ENCODE assay signal across 7 cellular contexts in the genomic region with DNA sequence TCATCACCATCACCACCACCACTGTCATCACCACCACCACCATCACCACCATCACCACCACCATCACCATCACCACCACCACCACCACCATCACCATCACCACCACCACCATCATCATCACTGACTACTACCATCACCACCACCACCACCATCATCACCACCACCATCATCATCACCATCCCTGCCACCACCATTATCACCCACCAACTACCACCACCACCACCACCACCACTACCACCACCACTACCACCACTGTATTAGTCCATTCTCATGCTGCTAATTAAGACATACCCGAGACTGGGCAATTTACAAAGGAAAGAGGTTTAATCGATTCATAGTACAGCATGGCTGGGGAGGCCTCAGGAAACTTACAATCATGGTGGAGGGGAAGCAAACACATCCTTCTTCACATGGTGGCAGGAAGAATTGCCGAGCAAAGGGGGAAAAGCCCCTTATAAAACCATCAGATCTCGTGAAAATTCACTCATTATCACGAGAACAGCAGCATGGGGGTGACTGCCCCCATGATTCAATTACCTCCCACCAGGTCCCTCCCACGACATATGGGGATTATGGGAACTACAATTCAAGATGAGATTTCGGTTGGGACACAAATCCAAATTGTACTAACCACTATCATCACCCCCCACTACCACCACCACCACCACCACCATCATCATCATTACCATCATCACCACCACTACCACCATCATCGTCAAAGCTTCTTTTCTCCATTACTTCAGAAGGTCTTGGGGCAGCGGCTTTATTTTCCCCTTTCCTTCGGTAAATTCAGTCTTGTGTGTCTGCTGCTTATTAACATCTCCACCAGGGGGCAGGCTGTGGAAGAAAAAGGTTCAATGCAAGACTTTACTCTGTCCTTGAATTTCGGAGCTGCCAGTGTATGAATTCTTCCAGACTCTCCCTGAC. TPM values are rescaled to one million over a fixed set of nuclear protein-coding genes. Genes with fewer than 3 reads are reported as not detected.
DNase-seq lines count a peak whose midpoint lies in the region; ATAC-seq, FAIRE-seq and TF ChIP-seq lines count a peak whose summit lies in the region.
"Not testable (repeated sequence)": the region's sequence is repeated elsewhere in the genome, so short reads cannot be mapped to it uniquely, and the experiment has no call there.

No MANE protein-coding gene starts in this region.

- POLR2A ChIA-PET in activated CD8-positive, alpha-beta T cell treated with anti-CD3 and anti-CD28 coated beads for 36 hours (lab: Charles Lee): not testable (repeated sequence)

- not testable (repeated sequence) for H3K27ac ChIP-seq in MM.1S (ENCODE audit: low read length); OCI-LY1 (ENCODE audit: low read depth, low read length, poor library complexity, severe bottlenecking); gastrocnemius medialis

- not testable (repeated sequence) for H3K36me3 ChIP-seq in MM.1S (replicated peaks; ENCODE audit: insufficient read depth, low read length); OCI-LY1 (ENCODE audit: insufficient read depth, low read length); gastrocnemius medialis

- H3K4me3 ChIP-seq in MM.1S (ENCODE audit: low read length); OCI-LY1 (ENCODE audit: low read depth, low read length, poor library complexity, severe bottlenecking); gastrocnemius medialis: not testable (repeated sequence)

- not testable (repeated sequence) for H3K27me3 ChIP-seq in MM.1S (replicated peaks; ENCODE audit: insufficient read depth, low read length); OCI-LY1 (ENCODE audit: insufficient read depth, low read length); gastrocnemius medialis

- not testable (repeated sequence) for H3K27ac Mint-ChIP-seq in activated CD8-positive, alpha-beta T cell treated with anti-CD3 and anti-CD28 coated beads for 36 hours

- not testable (repeated sequence) for H2AFZ ChIP-seq in MM.1S (ENCODE audit: low read length); OCI-LY1 (ENCODE audit: low read length)

- H3F3A ChIP-seq in MM.1S (ENCODE audit: insufficient read depth, low read length); OCI-LY1 (ENCODE audit: insufficient read depth, low read length): not testable (repeated sequence)

- TF ChIP-seq CTCF in MM.1S (IDR thresholded peaks at IDR 0.05; ENCODE audit: low read length) (peak; percentile 89), OCI-LY1 (IDR thresholded peaks at IDR 0.05; ENCODE audit: low read length) (peak; percentile 85), gastrocnemius medialis (IDR thresholded peaks at IDR 0.05 in 4 of 5, conservative IDR thresholded peaks at IDR 0.05 in 1 of 5) (peak; percentile 5 to 59 (median 46))
- TF ChIP-seq CTCF in activated CD8-positive, alpha-beta T cell treated with anti-CD3 and anti-CD28 coated beads for 36 hours (IDR thresholded peaks at IDR 0.05): not testable (repeated sequence)

- not testable (repeated sequence) for H3K4me1 ChIP-seq in MM.1S (ENCODE audit: low read length); OCI-LY1 (ENCODE audit: insufficient read depth, low read length, severe bottlenecking); gastrocnemius medialis

- not testable (repeated sequence) for H3K4me2 ChIP-seq in MM.1S (ENCODE audit: low read depth, low read length); OCI-LY1 (ENCODE audit: low read length)

- not testable (repeated sequence) for H3K4me1 Mint-ChIP-seq in activated CD8-positive, alpha-beta T cell treated with anti-CD3 and anti-CD28 coated beads for 36 hours (ENCODE audit: low read depth)

- not testable (repeated sequence) for H3K9me2 ChIP-seq in MM.1S (replicated peaks; ENCODE audit: insufficient read depth, low read length); OCI-LY1 (ENCODE audit: low read depth, low read length)

- intact Hi-C loops in activated CD8-positive, alpha-beta T cell treated with anti-CD3 and anti-CD28 coated beads for 36 hours (cut with micrococcal nuclease): not testable (repeated sequence)
- intact Hi-C loops in gastrocnemius medialis (cut with DNase I; ENCODE audit: low total_unique reads): loop anchor here (5.0 kb wide), 1 partner anchor 472 kb away; no protein-coding TSS in a partner anchor

- not testable (repeated sequence) for H3K9ac ChIP-seq in MM.1S (ENCODE audit: low read length); OCI-LY1 (ENCODE audit: low read length)

- H4K20me1 ChIP-seq in MM.1S (ENCODE audit: insufficient read depth, low read length); OCI-LY1 (ENCODE audit: insufficient read depth, low read length): not testable (repeated sequence)

- TF ChIP-seq POLR2A in gastrocnemius medialis (IDR thresholded peaks at IDR 0.05): not testable (repeated sequence)

- H3K9me3 Mint-ChIP-seq in activated CD8-positive, alpha-beta T cell treated with anti-CD3 and anti-CD28 coated beads for 36 hours: not testable (repeated sequence)

- DNase-seq in GM03348 (ENCODE audit: low spot score) (peak; percentile 79), MM.1S (peak; percentile 80), dermis microvascular lymphatic vessel endothelial cell (ENCODE audit: low read depth in 2 of 2) (peak; percentile 34 to 77), gastrocnemius medialis (peak; percentile 13 to 26)
- DNase-seq in activated CD8-positive, alpha-beta T cell treated with anti-CD3 and anti-CD28 coated beads for 36 hours: peak; percentile 72

- H3K9me3 ChIP-seq in MM.1S (replicated peaks; ENCODE audit: insufficient read depth, low read length); OCI-LY1 (ENCODE audit: low read length); gastrocnemius medialis: not testable (repeated sequence)

- peak; percentile 38 for FAIRE-seq in islet of Langerhans (lab: Jason Lieb, UNC)

- H3K4me3 Mint-ChIP-seq in activated CD8-positive, alpha-beta T cell treated with anti-CD3 and anti-CD28 coated beads for 36 hours: not testable (repeated sequence)

- in situ Hi-C loops in gastrocnemius medialis (cut with MboI; ENCODE audit: low sequenced_read_pairs in 4 of 4): not testable (repeated sequence)

- ATAC-seq in activated CD8-positive, alpha-beta T cell treated with anti-CD3 and anti-CD28 coated beads for 36 hours: peak; percentile 60
- not testable (repeated sequence) for ATAC-seq in gastrocnemius medialis

- not testable (repeated sequence) for H3K36me3 Mint-ChIP-seq in activated CD8-positive, alpha-beta T cell treated with anti-CD3 and anti-CD28 coated beads for 36 hours (ENCODE audit: low read depth)

- H3K27me3 Mint-ChIP-seq in activated CD8-positive, alpha-beta T cell treated with anti-CD3 and anti-CD28 coated beads for 36 hours: not testable (repeated sequence)

- not testable (repeated sequence) for H3K79me2 ChIP-seq in MM.1S (ENCODE audit: low read length); OCI-LY1 (ENCODE audit: insufficient read depth, low read length)

- CTCF ChIA-PET in activated CD8-positive, alpha-beta T cell treated with anti-CD3 and anti-CD28 coated beads for 36 hours (lab: Charles Lee): interaction anchor here (0.7 to 1.8 kb wide), 11 partner anchors 8 to 472 kb away, joined by 3 to 7 read pairs (median 3); no protein-coding TSS in a partner anchor

RNA-seq across cellular contexts. Expression of a gene that starts 53.6 kb away (rescaled TPM):
- 10 to 100 TPM; 48.6 to 49.3 TPM for total RNA-seq in activated CD8-positive, alpha-beta T cell treated with anti-CD3 and anti-CD28 coated beads for 36 hours
- total RNA-seq in dermis microvascular lymphatic vessel endothelial cell: 2.6 and 4.6 TPM in 2 replicates
- 10 to 100 TPM in 2 of 4 donors, 1 to 10 TPM in 2; 8.2 to 11.5 (median 10.0) TPM for total RNA-seq in gastrocnemius medialis

Comparison
In these comparisons a context has a peak if more than half of its experiments do, and no peak if none do; other contexts are left out.
1. DNase-seq: peak in every context shown above with its lines; median percentile 80 in MM.1S; 79 in GM03348; 72 in activated CD8-positive, alpha-beta T cell treated with anti-CD3 and anti-CD28 coated beads for 36 hours; 56 in dermis microvascular lymphatic vessel endothelial cell; 20 in gastrocnemius medialis.